ENCODE assay signal across 8 cellular contexts in the genomic region with DNA sequence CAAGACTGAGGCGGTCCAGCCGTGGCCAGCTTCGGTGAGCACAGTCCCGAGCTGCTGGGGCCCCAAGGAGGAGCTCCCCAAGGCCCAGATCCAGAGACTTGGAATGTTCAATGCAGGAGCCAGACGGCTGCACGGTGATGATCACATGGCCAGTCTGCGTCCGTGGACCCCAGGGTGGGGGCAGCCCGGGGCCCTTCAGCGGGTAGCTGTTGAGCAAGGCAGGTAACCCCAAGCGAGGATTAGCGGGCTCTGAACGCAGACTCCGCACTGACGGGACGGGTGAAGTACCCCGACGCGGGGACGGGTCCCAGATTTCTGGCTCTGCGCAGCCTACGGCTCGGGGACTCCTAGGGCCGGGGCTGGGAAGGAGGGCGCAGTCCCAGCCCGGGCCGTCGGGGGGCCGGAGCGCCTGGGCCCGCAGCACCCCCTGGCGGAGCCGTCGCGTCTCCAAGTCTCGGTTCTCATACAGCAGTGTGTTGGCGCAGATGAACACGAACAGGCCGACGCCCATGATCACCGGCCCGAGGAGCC. TPM values are rescaled to one million over a fixed set of nuclear protein-coding genes. Genes with fewer than 3 reads are reported as not detected.
DNase-seq lines count a peak whose midpoint lies in the region; ATAC-seq and TF ChIP-seq lines count a peak whose summit lies in the region.

No MANE protein-coding gene starts in this region.

- H2AFZ ChIP-seq in smooth muscle cell (ENCODE audit: low read depth) = no peak overlapping the region

- peak overlapping the region; percentile 89 for H3K4me2 ChIP-seq in smooth muscle cell

- H3K4me3 ChIP-seq in GM12864 (ENCODE audit: low read depth, low read length) (no peak overlapping the region), smooth muscle cell (peak overlapping the region; percentile 68)

- no peaks in the 10 kb centered on the region for H3K36me3 ChIP-seq in smooth muscle cell (ENCODE audit: low read depth)

- H3K9ac ChIP-seq in smooth muscle cell (ENCODE audit: low read depth) = no peak overlapping the region

- peaks cover 25% of the 10 kb centered on the region for H3K79me2 ChIP-seq in smooth muscle cell (ENCODE audit: low read depth)

- H4K20me1 ChIP-seq in smooth muscle cell (ENCODE audit: low read depth) = peaks cover 30% of the 10 kb centered on the region

- ATAC-seq in HG03045 (IDR thresholded peaks at IDR 0.05; ENCODE audit: unreplicated experiment) (no peak), GM21447 (IDR thresholded peaks at IDR 0.05; ENCODE audit: unreplicated experiment) (no peak)

- H3K27ac ChIP-seq in smooth muscle cell (ENCODE audit: low read depth) = no peak overlapping the region

- H3F3A ChIP-seq in smooth muscle cell (ENCODE audit: low read depth) = peaks cover 16% of the 10 kb centered on the region

- no peaks in the 10 kb centered on the region for H3K27me3 ChIP-seq in smooth muscle cell (ENCODE audit: low read depth)

- DNase-seq in GM12864 (ENCODE audit: low read depth) = no peak
- peak; percentile 67 for DNase-seq in NCI-H748 (lab: John Stamatoyannopoulos, UW; ENCODE audit: unreplicated experiment)
- peak; percentile 80 to 86 for DNase-seq in activated T-cell treated with anti-CD3 and anti-CD28 coated beads, Interleukin-2, amount 50 U/mL, for 48 hours
- DNase-seq in head of caudate nucleus = peak in 30 of 42 donors; percentile 26 to 73 (median 52)
- DNase-seq in smooth muscle cell (lab: John Stamatoyannopoulos, UW; ENCODE audit: unreplicated experiment) = no peak
- no peak for DNase-seq in COLO829 (ENCODE audit: low spot score)

- peak; percentile 71 for TF ChIP-seq CTCF in GM12864 (IDR thresholded peaks at IDR 0.05; ENCODE audit: low read depth, low read length, missing control alignments)
- peak; percentile 58 for TF ChIP-seq CTCF in smooth muscle cell (IDR thresholded peaks at IDR 0.05; ENCODE audit: borderline replicate concordance, insufficient read depth, poor library complexity, severe bottlenecking)

- H3K4me1 ChIP-seq in smooth muscle cell (ENCODE audit: low read depth) = no peaks in the 10 kb centered on the region

- no peaks in the 10 kb centered on the region for H3K9me3 ChIP-seq in smooth muscle cell (replicated peaks; ENCODE audit: low read depth)

- intact Hi-C loops in head of caudate nucleus (cut with DNase I) = loop anchor here (5.0 kb wide), 1 partner anchor 234 kb away; no protein-coding TSS in a partner anchor

- 39% methylated on average over 42 of the region's 42 CpGs for WGBS in smooth muscle cell (ENCODE audit: low lambda C conversion rate)

RNA-seq across cellular contexts. Expression of gene TMEM200B, which starts 2.7 kb away (rescaled TPM):
- total RNA-seq in smooth muscle cell = 20.5 and 23.8 TPM in 2 replicates
- polyA plus RNA-seq in smooth muscle cell = 32.3 and 33.2 TPM in 2 replicates

Comparison
In these comparisons a context has a peak if more than half of its experiments do, and no peak if none do; other contexts are left out.
1. DNase-seq: peak in NCI-H748 (single experiment), activated T-cell treated with anti-CD3 and anti-CD28 coated beads, Interleukin-2, amount 50 U/mL, for 48 hours (2 of 2) and head of caudate nucleus (30 of 42); none in GM12864 (single experiment), smooth muscle cell (single experiment) and COLO829 (single experiment).